ENCODE assay signal across 1 cellular context in the genomic region with DNA sequence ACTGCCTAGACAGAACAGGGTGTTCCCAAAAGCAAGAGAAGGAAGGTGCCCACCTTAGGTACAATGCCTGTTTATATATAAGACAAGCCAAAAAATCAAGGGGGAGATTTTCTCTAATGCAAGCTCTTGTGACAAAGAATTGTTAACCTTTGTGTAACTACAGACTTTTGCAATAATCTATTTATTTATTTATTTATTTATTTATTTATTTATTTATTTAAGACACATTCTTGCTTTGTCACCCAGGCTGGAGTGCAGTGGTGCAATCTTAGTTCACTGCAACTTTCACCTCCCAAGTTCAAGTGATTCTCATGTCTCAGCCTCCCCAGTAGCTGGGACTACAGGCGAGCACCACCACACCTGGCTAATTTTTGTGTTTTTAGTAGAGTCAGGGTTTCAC. TPM values are rescaled to one million over a fixed set of nuclear protein-coding genes. Genes with fewer than 3 reads are reported as not detected.
"Had no signal": no experiment of that assay in that cellular context is flagged by ENCODE, and none has a peak within 500 bp of the region (broad histone marks: within the 10 kb centered on the region; RNA-seq: fewer than 3 reads in every experiment).

No MANE protein-coding gene starts in this region.

RNA-seq across cellular contexts. Expression of a gene that starts 41.2 kb away (rescaled TPM):
- total RNA-seq: ascending aorta had no signal
